9 cellular contexts compared by ENCODE assay signal in genomic region chr7:77903597-77903996, GRCh38.
DNase-seq lines count a peak whose midpoint lies in the region; ATAC-seq and TF ChIP-seq lines count a peak whose summit lies in the region.
"Had no signal": no experiment of that assay in that cellular context is flagged by ENCODE, and none has a peak within 500 bp of the region (broad histone marks: within the 10 kb centered on the region; RNA-seq: fewer than 3 reads in every experiment).

No MANE protein-coding gene starts in this region.

- H3K9me3 Mint-ChIP-seq in naive B cell (no peaks in the 10 kb centered on the region), nephron progenitor cell (no peaks in the 10 kb centered on the region)
- H3K9me3 Mint-ChIP-seq: CD8-positive, alpha-beta memory T cell had no signal

- DNase-seq in SIG-M5 treated with dmso at 0.1 percent for 504 hours (lab: John Stamatoyannopoulos, UW; ENCODE audit: unreplicated experiment) (peak; percentile 33), SIG-M5 (lab: John Stamatoyannopoulos, UW) (no peak), UCSD-AML1 (lab: John Stamatoyannopoulos, UW; ENCODE audit: unreplicated experiment) (peak; percentile 5), naive B cell (no peak), NCI-H1694 (lab: John Stamatoyannopoulos, UW) (no peak), nephron progenitor cell (no peak)
- no peak for DNase-seq in NK-92 treated with Interleukin-12 subunit alpha and Interleukin-12 subunit beta, amount 100 ng/mL, for 24 hours (lab: John Stamatoyannopoulos, UW)
- DNase-seq: CD8-positive, alpha-beta memory T cell had no signal

- peak overlapping the region in 4 of 6 donors; percentile 5 to 62 (median 38) for H3K27ac Mint-ChIP-seq in naive B cell
- no peak overlapping the region for H3K27ac Mint-ChIP-seq in nephron progenitor cell

- TF ChIP-seq CTCF in nephron progenitor cell (IDR thresholded peaks at IDR 0.05) = no peak

- H3K4me1 Mint-ChIP-seq in naive B cell (peaks cover 29 to 49% (median 31%) of the 10 kb centered on the region in 3 donors), nephron progenitor cell (no peaks in the 10 kb centered on the region)

- H3K27me3 Mint-ChIP-seq in naive B cell (no peaks in the 10 kb centered on the region), nephron progenitor cell (ENCODE audit: low read depth, poor library complexity) (no peaks in the 10 kb centered on the region)

- ATAC-seq in HG02938 (IDR thresholded peaks at IDR 0.05; ENCODE audit: unreplicated experiment) = peak; percentile 41
- ATAC-seq in naive B cell (ENCODE audit: low read depth in 2 of 2) = peak; percentile 34 to 42

- H3K36me3 Mint-ChIP-seq in naive B cell (no peaks in the 10 kb centered on the region), nephron progenitor cell (ENCODE audit: low read depth) (peaks cover 8% of the 10 kb centered on the region)

- H3K4me3 Mint-ChIP-seq in naive B cell = no peak overlapping the region
- H3K4me3 Mint-ChIP-seq in nephron progenitor cell = no peak overlapping the region
- H3K4me3 Mint-ChIP-seq: CD8-positive, alpha-beta memory T cell had no signal

Comparison
In these comparisons a context has a peak if more than half of its experiments do, and no peak if none do; other contexts are left out.
1. DNase-seq: peak in SIG-M5 treated with dmso at 0.1 percent for 504 hours (single experiment) and UCSD-AML1 (single experiment); none in SIG-M5 (single experiment), naive B cell (single experiment), NCI-H1694 (single experiment), NK-92 treated with Interleukin-12 subunit alpha and Interleukin-12 subunit beta, amount 100 ng/mL, for 24 hours (single experiment) and nephron progenitor cell (single experiment).